ENCODE assay signal across 8 cellular contexts in genomic region chr21:16195476-16195875, GRCh38.
DNase-seq lines count a peak whose midpoint lies in the region; ATAC-seq and TF ChIP-seq lines count a peak whose summit lies in the region.

No MANE protein-coding gene starts in this region.

- H3K4me3 Mint-ChIP-seq in activated naive CD4-positive, alpha-beta T cell treated with anti-CD3 and anti-CD28 coated beads, Interleukin-2, amount 50 U/mL, for 24 hours = peak overlapping the region; percentile 58

- no peaks in the 10 kb centered on the region for H3K79me2 ChIP-seq in mammary epithelial cell (ENCODE audit: insufficient read depth, low read length)

- no peaks in the 10 kb centered on the region for H3K9me3 ChIP-seq in mammary epithelial cell (replicated peaks; ENCODE audit: insufficient read depth, low read length)
- no peaks in the 10 kb centered on the region for H3K9me3 ChIP-seq in upper lobe of right lung

- peak overlapping the region; percentile 57 for H3K9ac ChIP-seq in mammary epithelial cell (ENCODE audit: insufficient read depth, low read length)

- CTCF ChIA-PET in mammary epithelial cell (lab: Charles Lee; ENCODE audit: low non-redundant PET) = no interaction called here

- in situ Hi-C loops in mammary epithelial cell (cut with MboI; ENCODE audit: low sequenced_read_pairs in 2 of 2) = no loop called here

- H3K4me1 Mint-ChIP-seq in activated naive CD4-positive, alpha-beta T cell treated with anti-CD3 and anti-CD28 coated beads, Interleukin-2, amount 50 U/mL, for 24 hours = peaks cover 6% of the 10 kb centered on the region

- ATAC-seq in upper lobe of right lung = no peak
- no peak for ATAC-seq in GM19467 (IDR thresholded peaks at IDR 0.05; ENCODE audit: unreplicated experiment)
- no peak for ATAC-seq in GM18502 (IDR thresholded peaks at IDR 0.05; ENCODE audit: poor library complexity, unreplicated experiment)

- no peaks in the 10 kb centered on the region for H3K4me1 ChIP-seq in mammary epithelial cell (ENCODE audit: insufficient read depth, low read length)
- no peaks in the 10 kb centered on the region for H3K4me1 ChIP-seq in upper lobe of right lung

- dilution Hi-C loops in mammary epithelial cell (cut with HindIII; ENCODE audit: low sequenced_read_pairs) = no loop called here

- H3K36me3 Mint-ChIP-seq in activated naive CD4-positive, alpha-beta T cell treated with anti-CD3 and anti-CD28 coated beads, Interleukin-2, amount 50 U/mL, for 24 hours = no peaks in the 10 kb centered on the region

- 36% methylated on average over 4 of the region's 4 CpGs for WGBS in mammary epithelial cell (ENCODE audit: low coverage, missing lambda C conversion rate)

- H3K27ac ChIP-seq in mammary epithelial cell (ENCODE audit: insufficient read depth, low read depth, low read length) (peak overlapping the region; percentile 81), upper lobe of right lung (peak overlapping the region; percentile 80)

- H3K9me3 Mint-ChIP-seq in activated naive CD4-positive, alpha-beta T cell treated with anti-CD3 and anti-CD28 coated beads, Interleukin-2, amount 50 U/mL, for 24 hours = no peaks in the 10 kb centered on the region

- BruUV-seq in mammary epithelial cell (replicated peaks; lab: Mats Ljungman, UMichigan) = no TSS peak

- H3K27me3 Mint-ChIP-seq in activated naive CD4-positive, alpha-beta T cell treated with anti-CD3 and anti-CD28 coated beads, Interleukin-2, amount 50 U/mL, for 24 hours = peaks cover 2% of the 10 kb centered on the region

- H2AFZ ChIP-seq in mammary epithelial cell (ENCODE audit: low read depth, low read length) = no peak overlapping the region

- intact Hi-C loops in mammary epithelial cell (cut with micrococcal nuclease) (no loop called here), upper lobe of right lung (cut with DNase I) (no loop called here)

- H4K20me1 ChIP-seq in mammary epithelial cell (ENCODE audit: insufficient read depth, low read length) = no peaks in the 10 kb centered on the region

- TF ChIP-seq CTCF in mammary epithelial cell (conservative IDR thresholded peaks at IDR 0.05 in 1 of 2, IDR thresholded peaks at IDR 0.05 in 1 of 2; ENCODE audit: extremely low read depth in 1 of 2, insufficient read depth in 1 of 2, low read depth in 1 of 2, low read length in 2 of 2) (no peak), upper lobe of right lung (IDR thresholded peaks at IDR 0.05) (no peak)

- peak overlapping the region; percentile 68 for H3K27ac Mint-ChIP-seq in activated naive CD4-positive, alpha-beta T cell treated with anti-CD3 and anti-CD28 coated beads, Interleukin-2, amount 50 U/mL, for 24 hours

- DNase-seq in activated naive CD4-positive, alpha-beta T cell (lab: John Stamatoyannopoulos, UW) = no peak
- DNase-seq in mammary epithelial cell (peak; percentile 25), medulla oblongata (ENCODE audit: extremely low spot score) (peak; percentile 63), upper lobe of right lung (no peak), amygdala (lab: John Stamatoyannopoulos, UW) (no peak)

- peak overlapping the region in 2 of 3 experiments; percentile 45 to 46 for H3K4me3 ChIP-seq in mammary epithelial cell (replicated peaks in 1 of 3; ENCODE audit: insufficient read depth in 1 of 3, low read depth in 2 of 3, low read length in 3 of 3)
- peak overlapping the region; percentile 48 for H3K4me3 ChIP-seq in upper lobe of right lung

- no peaks in the 10 kb centered on the region for H3K27me3 ChIP-seq in mammary epithelial cell (ENCODE audit: insufficient read depth, low read length)
- no peaks in the 10 kb centered on the region for H3K27me3 ChIP-seq in upper lobe of right lung

- H3K4me2 ChIP-seq in mammary epithelial cell (ENCODE audit: insufficient read depth, low read depth, low read length) = peak overlapping the region; percentile 83

- H3K36me3 ChIP-seq in mammary epithelial cell (ENCODE audit: insufficient read depth, low read length) = no peaks in the 10 kb centered on the region
- H3K36me3 ChIP-seq in upper lobe of right lung = no peaks in the 10 kb centered on the region

Comparison
In these comparisons a context has a peak if more than half of its experiments do, and no peak if none do; other contexts are left out.
1. DNase-seq: peak in mammary epithelial cell (single experiment) and medulla oblongata (single experiment); none in activated naive CD4-positive, alpha-beta T cell (0 of 4), upper lobe of right lung (single experiment) and amygdala (0 of 56).